Comparison of ENCODE assay signal across 8 cellular contexts in the genomic region with DNA sequence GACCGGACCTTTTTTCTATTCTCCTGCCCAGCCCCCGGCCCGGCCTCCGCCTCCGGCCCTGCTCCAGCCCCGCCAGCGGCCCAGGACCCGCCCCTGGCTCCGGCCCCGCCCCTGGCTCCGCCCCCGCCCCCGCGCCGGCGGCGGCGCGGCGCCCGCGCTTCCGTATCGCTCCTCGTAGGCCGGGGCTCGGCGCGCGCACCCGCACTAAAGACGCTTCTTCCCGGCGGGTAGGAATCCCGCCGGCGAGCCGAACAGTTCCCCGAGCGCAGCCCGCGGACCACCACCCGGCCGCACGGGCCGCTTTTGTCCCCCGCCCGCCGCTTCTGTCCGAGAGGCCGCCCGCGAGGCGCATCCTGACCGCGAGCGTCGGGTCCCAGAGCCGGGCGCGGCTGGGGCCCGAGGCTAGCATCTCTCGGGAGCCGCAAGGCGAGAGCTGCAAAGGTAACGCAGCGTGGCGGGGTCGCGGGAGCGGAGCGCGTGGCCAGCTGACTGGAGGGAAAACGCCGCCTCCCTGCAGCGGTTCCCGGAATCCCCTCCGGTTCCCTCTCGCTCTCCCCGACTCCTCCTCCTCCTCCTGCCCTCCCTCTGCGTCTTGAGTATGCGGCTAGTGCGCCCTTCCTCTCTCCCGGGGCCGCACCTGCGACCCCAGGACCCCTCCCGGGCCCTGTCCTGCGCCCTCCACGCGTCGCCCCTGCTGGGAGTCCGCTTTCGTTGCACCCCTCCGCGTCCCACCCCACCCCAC. TPM values are rescaled to one million over a fixed set of nuclear protein-coding genes. Genes with fewer than 3 reads are reported as not detected.
DNase-seq lines count a peak whose midpoint lies in the region; ATAC-seq, FAIRE-seq and TF ChIP-seq lines count a peak whose summit lies in the region.

IFNAR2 (plus strand) TSS at position 163 of the 742 bp plus-strand sequence. CDS start 11,985 bp downstream, outside the sequence.

- 1% methylated on average over 44 of the region's 95 CpGs for WGBS in HepG2 (ENCODE audit: low lambda C conversion rate)

- H3K9ac ChIP-seq in HepG2 (ENCODE audit: insufficient read depth, low read depth, low read length) = peak within 1 kb of the TSS; percentile 83

- ATAC-seq in HG03097 (IDR thresholded peaks at IDR 0.05; ENCODE audit: low FRiP score, unreplicated experiment) (peak; percentile 58), HepG2 (peak; percentile 80)

- H3K27me3 Mint-ChIP-seq in activated CD4-positive, alpha-beta T cell treated with anti-CD3 and anti-CD28 coated beads, Interleukin-2, amount 10 ng/mL, durations not matched to agents 7 days and 5 days = no peaks in the 10 kb centered on the region

- H3K4me2 ChIP-seq in HepG2 (ENCODE audit: low read depth, low read length) = peak within 1 kb of the TSS; percentile 90

- DNase-seq in A172 (ENCODE audit: low spot score) = peak; percentile 47
- DNase-seq in NCI-H446 treated with DMSO at 0.1 percent for 48 hours (lab: John Stamatoyannopoulos, UW) = peak; percentile 20
- peak; percentile 62 for DNase-seq in activated CD4-positive, alpha-beta T cell treated with anti-CD3 and anti-CD28 coated beads, Interleukin-2, amount 10 ng/mL, durations not matched to agents 7 days and 5 days
- DNase-seq in dermis blood vessel endothelial cell = peak; percentile 71
- peak; percentile 40 for DNase-seq in HepG2 (ENCODE audit: low spot score)
- DNase-seq in stimulated activated CD4-positive, alpha-beta T cell treated with anti-CD3 and anti-CD28 coated beads, Interleukin-2, amount 100 ng/mL, for 24 hours = peak; percentile 79 to 82

- BruUV-seq in HepG2 (replicated peaks; lab: Mats Ljungman, UMichigan) = no TSS peak

- H3K27me3 ChIP-seq in HepG2 (ENCODE audit: control insufficient read depth in 1 of 2, insufficient read depth in 2 of 2, low read length in 2 of 2) = no peaks in the 10 kb centered on the region; a peak in 1 of 5 replicates

- intact Hi-C loops in HepG2 (cut with micrococcal nuclease; ENCODE audit: unreplicated experiment) = loop anchor here (5.0 kb wide), 1 partner anchor 37 kb away; the partner anchor contains the start of gene IL10RB

- H4K20me1 ChIP-seq in HepG2 (ENCODE audit: insufficient read depth, low read length) = no peaks in the 10 kb centered on the region

- no peak for TF ChIP-seq CTCF in HepG2 (CRISPR knock-in tag; IDR thresholded peaks at IDR 0.05)

- no peaks in the 10 kb centered on the region for H3K9me3 ChIP-seq in HepG2 (ENCODE audit: low read length)

- POLR2A ChIA-PET in activated CD4-positive, alpha-beta T cell treated with anti-CD3 and anti-CD28 coated beads, Interleukin-2, amount 10 ng/mL, durations not matched to agents 7 days and 5 days (lab: Charles Lee) = no interaction called here
- POLR2A ChIA-PET in HepG2 (lab: Yijun Ruan, JAX) = interaction anchor here (1.3 to 1.9 kb wide), 2 partner anchors 26 to 36 kb away, joined by 4 read pairs; partner anchors contain the start of gene IL10RB

- H3K4me3 ChIP-seq in HepG2 (replicated peaks in 1 of 3; ENCODE audit: insufficient read depth in 1 of 3, low read depth in 2 of 3, low read length in 3 of 3) = peak within 1 kb of the TSS; percentile 87 to 97 (median 89)

- in situ Hi-C loops in HepG2 (cut with HindIII; ENCODE audit: extremely low pct_ligation_motif_present, low pct_unique_long_range_greater_than_20kb) = no loop called here

- peaks cover 35% of the 10 kb centered on the region for H3K36me3 Mint-ChIP-seq in activated CD4-positive, alpha-beta T cell treated with anti-CD3 and anti-CD28 coated beads, Interleukin-2, amount 10 ng/mL, durations not matched to agents 7 days and 5 days (ENCODE audit: low read depth)

- H3K9me3 Mint-ChIP-seq in activated CD4-positive, alpha-beta T cell treated with anti-CD3 and anti-CD28 coated beads, Interleukin-2, amount 10 ng/mL, durations not matched to agents 7 days and 5 days = no peaks in the 10 kb centered on the region

- H3K4me1 ChIP-seq in HepG2 (ENCODE audit: insufficient read depth, low read length) = peaks cover 71% of the 10 kb centered on the region

- H3K27ac ChIP-seq in HepG2 (ENCODE audit: extremely low read length, insufficient read depth, low read length) = peak within 1 kb of the TSS; percentile 91

- FAIRE-seq in HepG2 (lab: Jason Lieb, UNC) = no peak

- peaks cover 44% of the 10 kb centered on the region for H3K4me1 Mint-ChIP-seq in activated CD4-positive, alpha-beta T cell treated with anti-CD3 and anti-CD28 coated beads, Interleukin-2, amount 10 ng/mL, durations not matched to agents 7 days and 5 days

- H3K4me3 Mint-ChIP-seq in activated CD4-positive, alpha-beta T cell treated with anti-CD3 and anti-CD28 coated beads, Interleukin-2, amount 10 ng/mL, durations not matched to agents 7 days and 5 days = peak within 1 kb of the TSS; percentile 83

- H3K27ac Mint-ChIP-seq in activated CD4-positive, alpha-beta T cell treated with anti-CD3 and anti-CD28 coated beads, Interleukin-2, amount 10 ng/mL, durations not matched to agents 7 days and 5 days = peak within 1 kb of the TSS; percentile 90

- 0 out of 2 replicates have a peak, but pooled peaks have one; percentile 7 for TF ChIP-seq RAD21 in HepG2 (CRISPR knock-in tag; IDR thresholded peaks at IDR 0.05)

- H2AFZ ChIP-seq in HepG2 (ENCODE audit: low read length) = no peak within 1 kb of the TSS

- peaks cover 29% of the 10 kb centered on the region for H3K79me2 ChIP-seq in HepG2 (ENCODE audit: insufficient read depth, low read length)

- TF ChIP-seq EP300 in HepG2 (IDR thresholded peaks at IDR 0.05; ENCODE audit: low read depth in 2 of 2, low read length in 2 of 2) (no peak), HepG2 (CRISPR knock-in tag; IDR thresholded peaks at IDR 0.05; ENCODE audit: borderline replicate concordance) (no peak)

- CTCF ChIA-PET in activated CD4-positive, alpha-beta T cell treated with anti-CD3 and anti-CD28 coated beads, Interleukin-2, amount 10 ng/mL, durations not matched to agents 7 days and 5 days (lab: Charles Lee) = interaction anchor here (0.5 to 0.7 kb wide), 2 partner anchors 9 to 311 kb away, joined by 3 to 4 read pairs; no protein-coding TSS in a partner anchor
- CTCF ChIA-PET in HepG2 (lab: Yijun Ruan, JAX; ENCODE audit: low intra/inter-chr PET ratio, low total read pairs) = interaction anchor here (2.0 kb wide), 1 partner anchor 30 kb away, joined by 5 read pairs; no protein-coding TSS in a partner anchor

- TF ChIP-seq POLR2A in GM18526 (IDR thresholded peaks at IDR 0.05; ENCODE audit: extremely low read depth, insufficient read length) (peak; percentile 68), HepG2 (IDR thresholded peaks at IDR 0.05; ENCODE audit: insufficient read depth in 1 of 2, low read depth in 2 of 2, low read length in 2 of 2) (peak; percentile 39 to 56; a peak in 2 of 4 replicates)

- no peaks in the 10 kb centered on the region for H3K36me3 ChIP-seq in HepG2 (replicated peaks in 1 of 2; ENCODE audit: control insufficient read depth in 1 of 2, insufficient read depth in 2 of 2, low read length in 2 of 2)

TF ChIP-seq in HepG2, 621 proteins besides CTCF, POLR2A, EP300 and RAD21 (continues in another document):
- TF ChIP-seq HDAC2 (CRISPR knock-in tag; IDR thresholded peaks at IDR 0.05) = 0 out of 2 replicates have a peak, but pooled peaks have one; percentile 5
- 0 out of 2 replicates have a peak, but pooled peaks have one; percentile 24 for TF ChIP-seq KMT2A (CRISPR knock-in tag; IDR thresholded peaks at IDR 0.05)
- TF ChIP-seq E2F2 (CRISPR knock-in tag; IDR thresholded peaks at IDR 0.05; ENCODE audit: borderline replicate concordance) = no peak
- TF ChIP-seq CCDC6 (CRISPR knock-in tag; IDR thresholded peaks at IDR 0.05) = peak; percentile 19; the same call in 1 of the 2 replicates

RNA-seq across cellular contexts. Expression of gene IFNAR2, which starts in this region (rescaled TPM):
- total RNA-seq in A172 (2014; rRNA removed; shearing (Covaris generic)) = 3.6 and 10.4 TPM in 2 replicates
- 10 to 100 TPM; 55.5 to 64.4 TPM for total RNA-seq in activated CD4-positive, alpha-beta T cell treated with anti-CD3 and anti-CD28 coated beads, Interleukin-2, amount 10 ng/mL, durations not matched to agents 7 days and 5 days
- total RNA-seq in dermis blood vessel endothelial cell (12.4 and 19.4 TPM in 2 replicates), HepG2 (2016; rRNA removed; fragmentation: Illumina TruSeq; extraction: Trizol) (5.1 TPM in 2 replicates)
- total RNA-seq in HepG2 (2016; cell fraction: cytosol; rRNA removed; fragmentation: Illumina TruSeq; extraction: Trizol; ENCODE audit: low read depth) = 8.0 and 10.6 TPM in 2 replicates
- 5.5 and 7.2 TPM in 2 replicates for total RNA-seq in HepG2 (2016; cell fraction: insoluble cytoplasmic fraction; rRNA removed; fragmentation: Illumina TruSeq; extraction: Trizol)
- total RNA-seq in HepG2 (2016; cell fraction: membrane; rRNA removed; fragmentation: Illumina TruSeq; extraction: Trizol) = 11.6 and 12.1 TPM in 2 replicates
- 10.4 and 11.8 TPM in 2 replicates for total RNA-seq in HepG2 (2016; cell fraction: nucleus; rRNA removed; fragmentation: Illumina TruSeq; extraction: Trizol)
- polyA plus RNA-seq in HepG2 (2011; rRNA removed) = 22.7 and 24.1 TPM in 2 replicates
- polyA plus RNA-seq in HepG2 (2011; cell fraction: cytosol; rRNA removed) = 9.2 and 17.6 TPM in 2 replicates
- 6.2 and 9.8 TPM in 2 replicates for polyA plus RNA-seq in HepG2 (2011; cell fraction: nucleus; rRNA removed)
- 17.1 and 17.4 TPM in 2 replicates for polyA plus RNA-seq in HepG2 (2012)
- 23.1 and 23.9 TPM in 2 replicates for polyA plus RNA-seq in HepG2 (2016; cell fraction: cytosol; fragmentation: Illumina TruSeq; extraction: Trizol; ENCODE audit: low read depth)
- polyA plus RNA-seq in HepG2 (2016; cell fraction: insoluble cytoplasmic fraction; fragmentation: Illumina TruSeq; extraction: Trizol; ENCODE audit: low read depth) = 12.2 and 18.4 TPM in 2 replicates
- 23.8 and 24.7 TPM in 2 replicates for polyA plus RNA-seq in HepG2 (2016; cell fraction: membrane; fragmentation: Illumina TruSeq; extraction: Trizol; ENCODE audit: low read depth)
- polyA plus RNA-seq in HepG2 (2016; cell fraction: nucleus; fragmentation: Illumina TruSeq; extraction: Trizol; ENCODE audit: insufficient read depth, low read depth) = 25.5 and 26.4 TPM in 2 replicates
- polyA minus RNA-seq in HepG2 (2011; rRNA and poly(A)+ RNA removed; ENCODE audit: low replicate concordance) = 7.5 and 12.0 TPM in 2 replicates
- 6.8 and 9.2 TPM in 2 replicates for polyA minus RNA-seq in HepG2 (2011; cell fraction: cytosol; rRNA and poly(A)+ RNA removed)
- 12.5 and 21.0 TPM in 2 replicates for polyA minus RNA-seq in HepG2 (2011; cell fraction: nucleus; rRNA and poly(A)+ RNA removed)

Comparison
In these comparisons a context has a peak if more than half of its experiments do, and no peak if none do; other contexts are left out.
1. Peak in every context shown above with its lines: DNase-seq, ATAC-seq, H3K4me3 ChIP-seq and H3K27ac ChIP-seq.
2. DNase-seq: peak in every context shown above with its lines; median percentile 80 in stimulated activated CD4-positive, alpha-beta T cell treated with anti-CD3 and anti-CD28 coated beads, Interleukin-2, amount 100 ng/mL, for 24 hours; 71 in dermis blood vessel endothelial cell; 62 in activated CD4-positive, alpha-beta T cell treated with anti-CD3 and anti-CD28 coated beads, Interleukin-2, amount 10 ng/mL, durations not matched to agents 7 days and 5 days; 47 in A172; 40 in HepG2; 20 in NCI-H446 treated with DMSO at 0.1 percent for 48 hours.